In genomic region chr13:30607908-30608307, GRCh38 we compare ENCODE assay signal across 9 cellular contexts. TPM values are rescaled to one million over a fixed set of nuclear protein-coding genes. Genes with fewer than 3 reads are reported as not detected.
DNase-seq lines count a peak whose midpoint lies in the region; ATAC-seq, FAIRE-seq and TF ChIP-seq lines count a peak whose summit lies in the region.
"Had no signal": no experiment of that assay in that cellular context is flagged by ENCODE, and none has a peak within 500 bp of the region (broad histone marks: within the 10 kb centered on the region; RNA-seq: fewer than 3 reads in every experiment).

No MANE protein-coding gene starts in this region.

- TF ChIP-seq CTCF in ascending aorta (IDR thresholded peaks at IDR 0.05), result no peak

- no peak overlapping the region for H3K27ac ChIP-seq in neuronal stem cell (replicated peaks; ENCODE audit: low read length)
- H3K27ac ChIP-seq in ascending aorta, result no peak overlapping the region
- H3K27ac ChIP-seq: thoracic aorta had no signal

- no peak overlapping the region for H2BK12ac ChIP-seq in neuronal stem cell (ENCODE audit: low read length)

- intact Hi-C loops in ascending aorta (cut with DNase I), result no loop called here

- no peaks in the 10 kb centered on the region for H3K4me1 ChIP-seq in neuronal stem cell (ENCODE audit: control insufficient read depth in 2 of 2, insufficient read depth in 1 of 2, low read depth in 1 of 2, low read length in 2 of 2)
- H3K4me1 ChIP-seq in ascending aorta, result no peaks in the 10 kb centered on the region

- no peaks in the 10 kb centered on the region for H3K9me3 ChIP-seq in neuronal stem cell (replicated peaks in 1 of 2; ENCODE audit: control insufficient read depth in 2 of 2, insufficient read depth in 1 of 2, low read depth in 1 of 2, low read length in 2 of 2)
- no peaks in the 10 kb centered on the region for H3K9me3 ChIP-seq in ascending aorta
- H3K9me3 ChIP-seq: thoracic aorta had no signal

- H3K4me2 ChIP-seq in neuronal stem cell (ENCODE audit: insufficient read depth, low read length, poor library complexity, severe bottlenecking), result no peak overlapping the region

- H2BK120ac ChIP-seq in neuronal stem cell (ENCODE audit: low read depth, low read length), result no peak overlapping the region

- H2AFZ ChIP-seq in neuronal stem cell (ENCODE audit: low read length), result no peak overlapping the region

- no peak overlapping the region for H3K23ac ChIP-seq in neuronal stem cell (ENCODE audit: low read depth, low read length, poor library complexity)

- no peak overlapping the region for H4K91ac ChIP-seq in neuronal stem cell (ENCODE audit: low read depth, low read length, poor library complexity)

- peak; percentile 98 for ATAC-seq in HG02763 (IDR thresholded peaks at IDR 0.05; ENCODE audit: unreplicated experiment)

- H3K79me1 ChIP-seq in neuronal stem cell (ENCODE audit: low read depth, low read length), result no peaks in the 10 kb centered on the region

- no peak overlapping the region for H3K4ac ChIP-seq in neuronal stem cell (ENCODE audit: low read length)

- H3K18ac ChIP-seq in neuronal stem cell (ENCODE audit: low read length), result no peak overlapping the region

- H3K4me3 ChIP-seq in neuronal stem cell (ENCODE audit: low read length in 2 of 2) (no peak overlapping the region), ascending aorta (no peak overlapping the region)
- H3K4me3 ChIP-seq: thoracic aorta had no signal

- H3K14ac ChIP-seq in neuronal stem cell (ENCODE audit: low read length), result no peak overlapping the region

- H3K9ac ChIP-seq in neuronal stem cell (ENCODE audit: low read depth, low read length, poor library complexity), result no peak overlapping the region

- DNase-seq in GM18507 (ENCODE audit: extremely low spot score, insufficient read length, low read depth) (peak; percentile 64), NCI-H510A (lab: John Stamatoyannopoulos, UW) (peak; percentile 67), DMS 273 treated with DMSO at 0.1 percent for 48 hours (lab: John Stamatoyannopoulos, UW) (no peak), neuronal stem cell (ENCODE audit: low spot score) (no peak), ascending aorta (ENCODE audit: low spot score in 2 of 2) (no peak)
- peak; percentile 85 for DNase-seq in activated effector memory CD4-positive, alpha-beta T cell treated with anti-CD3 and anti-CD28 coated beads, Interleukin-2, amount 50 U/mL, for 16 hours
- DNase-seq in stimulated activated CD8-positive, alpha-beta memory T cell treated with anti-CD3 and anti-CD28 coated beads, Interleukin-15, amount 100 ng/mL, for 48 hours (ENCODE audit: low read depth in 2 of 2), result peak; percentile 28 to 41

- no peak overlapping the region for H2BK15ac ChIP-seq in neuronal stem cell (ENCODE audit: low read length)

- peaks cover 0 to 1% of the 10 kb centered on the region in 2 donors for H3K36me3 ChIP-seq in neuronal stem cell (replicated peaks in 1 of 2; ENCODE audit: control insufficient read depth in 2 of 2, insufficient read depth in 2 of 2, low read length in 2 of 2)
- H3K36me3 ChIP-seq in ascending aorta, result no peaks in the 10 kb centered on the region
- H3K36me3 ChIP-seq: thoracic aorta had no signal

- peak; percentile 98 for FAIRE-seq in GM18507 (lab: Jason Lieb, UNC)

- no peak overlapping the region for H2BK5ac ChIP-seq in neuronal stem cell (ENCODE audit: low read length)

- H4K8ac ChIP-seq in neuronal stem cell (ENCODE audit: low read depth, low read length), result no peak overlapping the region

- WGBS in neuronal stem cell (ENCODE audit: extremely low coverage in 2 of 2, insufficient read length in 2 of 2, insufficient replicate concordance in 1 of 2), 2 donors, result no CpG with 5 or more reads among the region's 4 CpGs

- H3K27me3 ChIP-seq in neuronal stem cell (ENCODE audit: control insufficient read depth in 3 of 3, insufficient read depth in 3 of 3, low read depth in 1 of 3, low read length in 3 of 3), result no peaks in the 10 kb centered on the region
- H3K27me3 ChIP-seq in ascending aorta, result no peaks in the 10 kb centered on the region

- H2AK5ac ChIP-seq in neuronal stem cell (ENCODE audit: low read depth, low read length), result no peak overlapping the region

RNA-seq across cellular contexts. Expression of gene USPL1, which starts 9.8 kb away (rescaled TPM):
- 15.2 TPM for polyA plus RNA-seq in neuronal stem cell (2013, experiment 1 of 2)
- polyA plus RNA-seq in neuronal stem cell (2013, experiment 2 of 2), result 15.3 TPM
- total RNA-seq in ascending aorta, result 4.0 TPM

Comparison
In these comparisons a context has a peak if more than half of its experiments do, and no peak if none do; other contexts are left out.
1. DNase-seq: peak in GM18507 (single experiment), NCI-H510A (single experiment), activated effector memory CD4-positive, alpha-beta T cell treated with anti-CD3 and anti-CD28 coated beads, Interleukin-2, amount 50 U/mL, for 16 hours (single experiment) and stimulated activated CD8-positive, alpha-beta memory T cell treated with anti-CD3 and anti-CD28 coated beads, Interleukin-15, amount 100 ng/mL, for 48 hours (2 of 2); none in DMS 273 treated with DMSO at 0.1 percent for 48 hours (single experiment), neuronal stem cell (single experiment) and ascending aorta (0 of 2).